Comparison of ENCODE assay signal across 1 cellular context in genomic region chr6:15434263-15434662, GRCh38.
TF ChIP-seq lines count a peak whose summit lies in the region.

No MANE protein-coding gene starts in this region.

TF ChIP-seq in GM23338, 12 proteins besides CTCF, POLR2A, EP300 and RAD21 (continued from another document):
- no peak for TF ChIP-seq ZNF462 (CRISPR knock-in tag; IDR thresholded peaks at IDR 0.05)
